ENCODE assay signal across 8 cellular contexts in genomic region chr16:56424791-56425438, GRCh38. TPM values are rescaled to one million over a fixed set of nuclear protein-coding genes. Genes with fewer than 3 reads are reported as not detected.
DNase-seq lines count a peak whose midpoint lies in the region; ATAC-seq and TF ChIP-seq lines count a peak whose summit lies in the region.

No MANE protein-coding gene starts in this region.

- peaks cover 21% of the 10 kb centered on the region for H3K4me1 ChIP-seq in iPS-18a (ENCODE audit: control insufficient read depth, low read depth, low read length)
- H3K4me1 ChIP-seq in smooth muscle cell (ENCODE audit: low read depth): peaks cover 22% of the 10 kb centered on the region

- H3K27me3 ChIP-seq in iPS-18a (ENCODE audit: control insufficient read depth, insufficient read depth, low read length): peaks cover 34% of the 10 kb centered on the region
- H3K27me3 ChIP-seq in smooth muscle cell (ENCODE audit: low read depth): no peaks in the 10 kb centered on the region

- peaks cover 51% of the 10 kb centered on the region for H4K20me1 ChIP-seq in smooth muscle cell (ENCODE audit: low read depth)

- ATAC-seq in HG03066 (IDR thresholded peaks at IDR 0.05; ENCODE audit: low read depth, unreplicated experiment) (peak; percentile 15), SK-N-SH treated with all-trans-retinoic acid at 6 μM for 48 hours (peak; percentile 40)

- peaks cover 31% of the 10 kb centered on the region for H3F3A ChIP-seq in smooth muscle cell (ENCODE audit: low read depth)

- H3K79me2 ChIP-seq in smooth muscle cell (ENCODE audit: low read depth): peaks cover 46% of the 10 kb centered on the region

- H3K4me3 ChIP-seq in astrocyte of the spinal cord (ENCODE audit: low read depth, low read length) (peak overlapping the region; percentile 71), iPS-18a (ENCODE audit: low read length) (peak overlapping the region; percentile 72), smooth muscle cell (peak overlapping the region; percentile 93)

- H3K36me3 ChIP-seq in iPS-18a (ENCODE audit: control insufficient read depth, low read depth, low read length) (no peaks in the 10 kb centered on the region), smooth muscle cell (ENCODE audit: low read depth) (no peaks in the 10 kb centered on the region)

- H3K9me3 ChIP-seq in iPS-18a (ENCODE audit: control insufficient read depth, low read depth, low read length) (no peaks in the 10 kb centered on the region), smooth muscle cell (replicated peaks; ENCODE audit: low read depth) (no peaks in the 10 kb centered on the region)

- peak overlapping the region; percentile 42 for H3K9ac ChIP-seq in iPS-18a (ENCODE audit: low read length)
- peak overlapping the region; percentile 76 for H3K9ac ChIP-seq in smooth muscle cell (ENCODE audit: low read depth)

- WGBS in smooth muscle cell (ENCODE audit: low lambda C conversion rate): 1% methylated on average over 55 of the region's 79 CpGs

- TF ChIP-seq CTCF in astrocyte of the spinal cord (IDR thresholded peaks at IDR 0.05; ENCODE audit: low read depth, low read length) (no peak), smooth muscle cell (IDR thresholded peaks at IDR 0.05; ENCODE audit: borderline replicate concordance, insufficient read depth, poor library complexity, severe bottlenecking) (no peak)

- peak; percentile 24 for DNase-seq in NCI-H345 (lab: John Stamatoyannopoulos, UW)
- DNase-seq in NCI-H345 treated with DMSO at 0.1 percent for 48 hours (lab: John Stamatoyannopoulos, UW; ENCODE audit: unreplicated experiment): no peak
- DNase-seq in astrocyte of the spinal cord (ENCODE audit: low read depth, low spot score): peak; percentile 5
- no peak for DNase-seq in smooth muscle cell (lab: John Stamatoyannopoulos, UW; ENCODE audit: unreplicated experiment)
- DNase-seq in midbrain (lab: John Stamatoyannopoulos, UW): no peak

- in situ Hi-C loops in astrocyte of the spinal cord (cut with HindIII; ENCODE audit: low sequenced_read_pairs): no loop called here

- peak overlapping the region; percentile 70 for H2AFZ ChIP-seq in smooth muscle cell (ENCODE audit: low read depth)

- no peak overlapping the region for H3K27ac ChIP-seq in iPS-18a (ENCODE audit: low read length)
- peak overlapping the region; percentile 21 for H3K27ac ChIP-seq in smooth muscle cell (ENCODE audit: low read depth)

- H3K4me2 ChIP-seq in smooth muscle cell: peak overlapping the region; percentile 96

TF ChIP-seq in SK-N-SH treated with all-trans-retinoic acid at 6 μM for 48 hours, 23 proteins besides CTCF, POLR2A, EP300 and RAD21:
- no peak for TF ChIP-seq TCF4 (CRISPR knock-in tag; IDR thresholded peaks at IDR 0.05; ENCODE audit: borderline replicate concordance)
- no peak for TF ChIP-seq ZNF565 (CRISPR knock-in tag; conservative IDR thresholded peaks at IDR 0.05; ENCODE audit: low read depth)
- TF ChIP-seq ARNTL (CRISPR knock-in tag; IDR thresholded peaks at IDR 0.05; ENCODE audit: borderline replicate concordance, low read depth): no peak
- no peak for TF ChIP-seq OSR1 (CRISPR knock-in tag; IDR thresholded peaks at IDR 0.05)
- TF ChIP-seq CSRNP3 (CRISPR knock-in tag; IDR thresholded peaks at IDR 0.05): no peak
- TF ChIP-seq RARB (CRISPR knock-in tag; IDR thresholded peaks at IDR 0.05): no peak
- no peak for TF ChIP-seq GLIS3 (CRISPR knock-in tag; IDR thresholded peaks at IDR 0.05)
- TF ChIP-seq ZFP30 (CRISPR knock-in tag; IDR thresholded peaks at IDR 0.05): no peak
- no peak for TF ChIP-seq SNAI2 (CRISPR knock-in tag; IDR thresholded peaks at IDR 0.05)
- TF ChIP-seq ZNF70 (CRISPR knock-in tag; IDR thresholded peaks at IDR 0.05): no peak
- no peak for TF ChIP-seq TSHZ2 (CRISPR knock-in tag; IDR thresholded peaks at IDR 0.05)
- no peak for TF ChIP-seq PATZ1 (CRISPR knock-in tag; IDR thresholded peaks at IDR 0.05; ENCODE audit: borderline replicate concordance)
- TF ChIP-seq TOX (CRISPR knock-in tag; IDR thresholded peaks at IDR 0.05; ENCODE audit: borderline replicate concordance): no peak

RNA-seq across cellular contexts. Expression of gene AMFR, which starts 0.4 kb away (rescaled TPM):
- 60.6 and 76.6 TPM in 2 replicates for total RNA-seq in smooth muscle cell
- 45.2 and 49.1 TPM in 2 replicates for polyA plus RNA-seq in smooth muscle cell

RNA-seq across cellular contexts. Expression of gene NUDT21, which starts 26.2 kb away (rescaled TPM):
- total RNA-seq in smooth muscle cell: 101 and 119 TPM in 2 replicates
- polyA plus RNA-seq in smooth muscle cell: 44.4 and 55.5 TPM in 2 replicates

RNA-seq across cellular contexts. Expression of gene OGFOD1, which starts 26.4 kb away (rescaled TPM):
- 56.7 and 107 TPM in 2 replicates for total RNA-seq in smooth muscle cell
- 55.8 and 68.7 TPM in 2 replicates for polyA plus RNA-seq in smooth muscle cell

Comparison
In these comparisons a context has a peak if more than half of its experiments do, and no peak if none do; other contexts are left out.
1. DNase-seq: peak in NCI-H345 (single experiment) and astrocyte of the spinal cord (single experiment); none in NCI-H345 treated with DMSO at 0.1 percent for 48 hours (single experiment), smooth muscle cell (single experiment) and midbrain (single experiment).
2. Peak in every context shown above with its lines, with median percentiles within 50 percentile points of each other: H3K4me3 ChIP-seq.